Comparison of ENCODE assay signal across 16 cellular contexts in the genomic region with DNA sequence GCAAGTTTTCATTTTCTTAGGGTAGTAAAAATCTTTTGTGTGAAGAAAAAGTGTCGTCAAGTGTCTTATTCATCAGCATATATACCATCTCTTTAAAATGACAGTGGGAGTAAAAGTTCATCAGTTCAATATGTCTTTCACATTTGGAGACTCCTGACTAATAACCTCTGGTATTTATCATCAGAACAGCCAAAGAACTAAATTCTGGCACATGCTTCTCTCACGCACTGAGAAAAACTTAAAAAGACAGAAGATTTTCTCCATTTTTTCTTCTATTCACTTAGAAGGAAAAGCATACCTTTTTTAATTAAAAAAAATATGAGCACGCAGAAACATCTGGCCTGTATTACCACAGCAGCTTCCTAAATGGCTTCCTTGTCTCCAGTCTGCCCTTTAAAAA.
DNase-seq lines count a peak whose midpoint lies in the region; ATAC-seq and TF ChIP-seq lines count a peak whose summit lies in the region.
"Had no signal": no experiment of that assay in that cellular context is flagged by ENCODE, and none has a peak within 500 bp of the region (broad histone marks: within the 10 kb centered on the region; RNA-seq: fewer than 3 reads in every experiment).

No MANE protein-coding gene starts in this region.

- peak; percentile 55 for ATAC-seq in SK-N-SH treated with all-trans-retinoic acid at 6 μM for 48 hours
- no peak for ATAC-seq in naive thymus-derived CD4-positive, alpha-beta T cell
- ATAC-seq: gastrocnemius medialis; stimulated activated effector memory CD8-positive, alpha-beta T cell treated with anti-CD3 and anti-CD28 coated beads, Interleukin-12 subunit alpha, Interleukin-12 subunit beta, amount 100 ng/mL, for 72 hours had no signal

- no peak overlapping the region for H3K4me3 Mint-ChIP-seq in naive thymus-derived CD4-positive, alpha-beta T cell
- H3K4me3 Mint-ChIP-seq: activated CD4-positive, alpha-beta memory T cell treated with anti-CD3 and anti-CD28 coated beads, Interleukin-2, amount 10 ng/mL, durations not matched to agents 7 days and 5 days; activated T-helper 1 cell treated with anti-CD3 and anti-CD28 coated beads, Interleukin-12 subunit alpha, Interleukin-12 subunit beta, Interleukin-2, Interleukin-4 antibody, amounts not matched to agents 30 ng/mL and 10 ng/mL and 1 ng/mL, durations not matched to agents 14 hours and 24 hours and 36 hours; stimulated activated effector memory CD8-positive, alpha-beta T cell treated with anti-CD3 and anti-CD28 coated beads, Interleukin-12 subunit alpha, Interleukin-12 subunit beta, amount 100 ng/mL, for 72 hours had no signal

- DNase-seq in ELR (ENCODE audit: low read depth), result peak; percentile 74
- DNase-seq in fibroblast of the aortic adventitia (ENCODE audit: low read depth), result peak; percentile 85
- DNase-seq in AML-193 (lab: John Stamatoyannopoulos, UW), result no peak
- DNase-seq in naive thymus-derived CD4-positive, alpha-beta T cell, result no peak
- DNase-seq in middle frontal gyrus (ENCODE audit: extremely low spot score, low spot score), result no peak
- DNase-seq in central memory CD4-positive, alpha-beta T cell, result no peak
- DNase-seq: activated CD4-positive, alpha-beta memory T cell treated with anti-CD3 and anti-CD28 coated beads, Interleukin-2, amount 10 ng/mL, durations not matched to agents 7 days and 5 days; gastrocnemius medialis; NCI-H1694; NCI-H446 treated with DMSO at 0.1 percent for 48 hours; sigmoid colon; upper lobe of left lung had no signal

- no peak overlapping the region for H3K27ac Mint-ChIP-seq in naive thymus-derived CD4-positive, alpha-beta T cell
- H3K27ac Mint-ChIP-seq: activated CD4-positive, alpha-beta memory T cell treated with anti-CD3 and anti-CD28 coated beads, Interleukin-2, amount 10 ng/mL, durations not matched to agents 7 days and 5 days; activated T-helper 1 cell treated with anti-CD3 and anti-CD28 coated beads, Interleukin-12 subunit alpha, Interleukin-12 subunit beta, Interleukin-2, Interleukin-4 antibody, amounts not matched to agents 30 ng/mL and 10 ng/mL and 1 ng/mL, durations not matched to agents 14 hours and 24 hours and 36 hours; stimulated activated effector memory CD8-positive, alpha-beta T cell treated with anti-CD3 and anti-CD28 coated beads, Interleukin-12 subunit alpha, Interleukin-12 subunit beta, amount 100 ng/mL, for 72 hours had no signal

- H3K4me1 Mint-ChIP-seq in naive thymus-derived CD4-positive, alpha-beta T cell, result no peaks in the 10 kb centered on the region
- H3K4me1 Mint-ChIP-seq: activated CD4-positive, alpha-beta memory T cell treated with anti-CD3 and anti-CD28 coated beads, Interleukin-2, amount 10 ng/mL, durations not matched to agents 7 days and 5 days; stimulated activated effector memory CD8-positive, alpha-beta T cell treated with anti-CD3 and anti-CD28 coated beads, Interleukin-12 subunit alpha, Interleukin-12 subunit beta, amount 100 ng/mL, for 72 hours had no signal

- POLR2A ChIA-PET in naive thymus-derived CD4-positive, alpha-beta T cell (lab: Charles Lee), result no interaction called here

- CTCF ChIA-PET in naive thymus-derived CD4-positive, alpha-beta T cell (lab: Charles Lee), result interaction anchor here (1.2 kb wide), 1 partner anchor 1198 kb away, joined by 3 read pairs; no protein-coding TSS in a partner anchor

- no peak overlapping the region for H3K27ac ChIP-seq in naive thymus-derived CD4-positive, alpha-beta T cell (ENCODE audit: low read depth, low read length)
- H3K27ac ChIP-seq: gastrocnemius medialis, upper lobe of left lung had no signal

- H3K36me3 Mint-ChIP-seq in naive thymus-derived CD4-positive, alpha-beta T cell, result no peaks in the 10 kb centered on the region
- H3K36me3 Mint-ChIP-seq: stimulated activated effector memory CD8-positive, alpha-beta T cell treated with anti-CD3 and anti-CD28 coated beads, Interleukin-12 subunit alpha, Interleukin-12 subunit beta, amount 100 ng/mL, for 72 hours had no signal

- no peak overlapping the region for H3K4me3 ChIP-seq in fibroblast of the aortic adventitia (ENCODE audit: low read depth, low read length)
- H3K4me3 ChIP-seq in skeletal muscle satellite cell (ENCODE audit: low read length), result peak overlapping the region; percentile 47
- no peak overlapping the region for H3K4me3 ChIP-seq in naive thymus-derived CD4-positive, alpha-beta T cell (ENCODE audit: low read length)
- H3K4me3 ChIP-seq: gastrocnemius medialis, sigmoid colon, upper lobe of left lung had no signal

- peaks cover 62% of the 10 kb centered on the region for H3K4me1 ChIP-seq in skeletal muscle satellite cell (ENCODE audit: control insufficient read depth, insufficient read depth, low read length)
- H3K4me1 ChIP-seq in naive thymus-derived CD4-positive, alpha-beta T cell (ENCODE audit: control insufficient read depth in 2 of 2, insufficient read depth in 2 of 2, low read length in 2 of 2), result no peaks in the 10 kb centered on the region
- H3K4me1 ChIP-seq: upper lobe of left lung had no signal

- H3K4me2 ChIP-seq in skeletal muscle satellite cell (ENCODE audit: low read length), result peak overlapping the region; percentile 59

- no peaks in the 10 kb centered on the region for H3K36me3 ChIP-seq in skeletal muscle satellite cell (ENCODE audit: insufficient read depth, low read length)
- H3K36me3 ChIP-seq in naive thymus-derived CD4-positive, alpha-beta T cell (ENCODE audit: control insufficient read depth in 2 of 3, insufficient read depth in 3 of 3, low read length in 3 of 3), result no peaks in the 10 kb centered on the region
- H3K36me3 ChIP-seq: gastrocnemius medialis, upper lobe of left lung had no signal

- H3K27me3 ChIP-seq in skeletal muscle satellite cell (ENCODE audit: control insufficient read depth, insufficient read depth, low read length), result no peaks in the 10 kb centered on the region
- H3K27me3 ChIP-seq in naive thymus-derived CD4-positive, alpha-beta T cell (ENCODE audit: control insufficient read depth in 2 of 2, insufficient read depth in 2 of 2, low read length in 2 of 2), result no peaks in the 10 kb centered on the region
- H3K27me3 ChIP-seq: gastrocnemius medialis, sigmoid colon, upper lobe of left lung had no signal

- no peaks in the 10 kb centered on the region for H3K27me3 Mint-ChIP-seq in naive thymus-derived CD4-positive, alpha-beta T cell
- H3K27me3 Mint-ChIP-seq: activated CD4-positive, alpha-beta memory T cell treated with anti-CD3 and anti-CD28 coated beads, Interleukin-2, amount 10 ng/mL, durations not matched to agents 7 days and 5 days had no signal

- H3K9me3 Mint-ChIP-seq in naive thymus-derived CD4-positive, alpha-beta T cell, result no peaks in the 10 kb centered on the region
- H3K9me3 Mint-ChIP-seq: activated CD4-positive, alpha-beta memory T cell treated with anti-CD3 and anti-CD28 coated beads, Interleukin-2, amount 10 ng/mL, durations not matched to agents 7 days and 5 days; activated T-helper 1 cell treated with anti-CD3 and anti-CD28 coated beads, Interleukin-12 subunit alpha, Interleukin-12 subunit beta, Interleukin-2, Interleukin-4 antibody, amounts not matched to agents 30 ng/mL and 10 ng/mL and 1 ng/mL, durations not matched to agents 14 hours and 24 hours and 36 hours had no signal

- H3K9ac ChIP-seq in skeletal muscle satellite cell (ENCODE audit: low read depth, low read length), result peak overlapping the region; percentile 76

- no peaks in the 10 kb centered on the region for H3K9me3 ChIP-seq in skeletal muscle satellite cell (replicated peaks; ENCODE audit: low read length)
- H3K9me3 ChIP-seq in naive thymus-derived CD4-positive, alpha-beta T cell (ENCODE audit: control insufficient read depth in 2 of 3, low read length in 3 of 3), result no peaks in the 10 kb centered on the region
- H3K9me3 ChIP-seq: gastrocnemius medialis, sigmoid colon, upper lobe of left lung had no signal

- no peak for TF ChIP-seq CTCF in fibroblast of the aortic adventitia (IDR thresholded peaks at IDR 0.05; ENCODE audit: insufficient read depth, low read length)

- intact Hi-C loops in naive thymus-derived CD4-positive, alpha-beta T cell (cut with micrococcal nuclease), result no loop called here

TF ChIP-seq in SK-N-SH treated with all-trans-retinoic acid at 6 μM for 48 hours, 23 proteins besides CTCF, POLR2A, EP300 and RAD21:
- no peak for TF ChIP-seq ZNF8 (CRISPR knock-in tag; IDR thresholded peaks at IDR 0.05)
- peak; percentile 56; the same call in 1 of the 2 replicates for TF ChIP-seq ZC3H10 (CRISPR knock-in tag; IDR thresholded peaks at IDR 0.05)
- no peak for TF ChIP-seq GLIS3 (CRISPR knock-in tag; IDR thresholded peaks at IDR 0.05)
- TF ChIP-seq, protein P1, sequence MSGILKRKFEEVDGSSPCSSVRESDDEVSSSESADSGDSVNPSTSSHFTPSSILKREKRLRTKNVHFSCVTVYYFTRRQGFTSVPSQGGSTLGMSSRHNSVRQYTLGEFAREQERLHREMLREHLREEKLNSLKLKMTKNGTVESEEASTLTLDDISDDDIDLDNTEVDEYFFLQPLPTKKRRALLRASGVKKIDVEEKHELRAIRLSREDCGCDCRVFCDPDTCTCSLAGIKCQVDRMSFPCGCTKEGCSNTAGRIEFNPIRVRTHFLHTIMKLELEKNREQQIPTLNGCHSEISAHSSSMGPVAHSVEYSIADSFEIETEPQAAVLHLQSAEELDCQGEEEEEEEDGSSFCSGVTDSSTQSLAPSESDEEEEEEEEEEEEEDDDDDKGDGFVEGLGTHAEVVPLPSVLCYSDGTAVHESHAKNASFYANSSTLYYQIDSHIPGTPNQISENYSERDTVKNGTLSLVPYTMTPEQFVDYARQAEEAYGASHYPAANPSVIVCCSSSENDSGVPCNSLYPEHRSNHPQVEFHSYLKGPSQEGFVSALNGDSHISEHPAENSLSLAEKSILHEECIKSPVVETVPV (CRISPR knock-in tag; IDR thresholded peaks at IDR 0.05), result no peak

Comparison
In these comparisons a context has a peak if more than half of its experiments do, and no peak if none do; other contexts are left out.
1. DNase-seq: peak in ELR (single experiment) and fibroblast of the aortic adventitia (single experiment); none in AML-193 (0 of 2), naive thymus-derived CD4-positive, alpha-beta T cell (0 of 9), middle frontal gyrus (single experiment) and central memory CD4-positive, alpha-beta T cell (single experiment).